Comparison of ENCODE assay signal across 11 cellular contexts in genomic region chr17:38797091-38797490, GRCh38. TPM values are rescaled to one million over a fixed set of nuclear protein-coding genes. Genes with fewer than 3 reads are reported as not detected.
DNase-seq lines count a peak whose midpoint lies in the region; ATAC-seq, FAIRE-seq and TF ChIP-seq lines count a peak whose summit lies in the region.
"Had no signal": no experiment of that assay in that cellular context is flagged by ENCODE, and none has a peak within 500 bp of the region (broad histone marks: within the 10 kb centered on the region; RNA-seq: fewer than 3 reads in every experiment).

No MANE protein-coding gene starts in this region.

- peaks cover 32% of the 10 kb centered on the region for H3K4me1 Mint-ChIP-seq in Caco-2 (ENCODE audit: low read depth, unreplicated experiment)

- peaks cover 54% of the 10 kb centered on the region for H3K79me2 ChIP-seq in neural cell (replicated peaks; ENCODE audit: insufficient read depth, low read length)

- H3K4me3 ChIP-seq in Caco-2 (ENCODE audit: low read depth, low read length) (no peak overlapping the region), NT2/D1 (ENCODE audit: insufficient read length, low read depth) (no peak overlapping the region), duodenal mucosa (ENCODE audit: low read depth in 1 of 2, low read length in 2 of 2) (peak overlapping the region; percentile 22 to 94), neural cell (ENCODE audit: low read length) (peak overlapping the region; percentile 100)
- H3K4me3 ChIP-seq: pancreas had no signal

- H3F3A ChIP-seq in neural cell (ENCODE audit: insufficient read depth, low read length, poor library complexity, severe bottlenecking), result peaks cover 6% of the 10 kb centered on the region

- TF ChIP-seq CTCF in Caco-2 (IDR thresholded peaks at IDR 0.05; ENCODE audit: insufficient read depth in 1 of 2, low read depth in 1 of 2, low read length in 1 of 2, severe bottlenecking in 1 of 2, unreplicated experiment in 1 of 2) (no peak), neural cell (IDR thresholded peaks at IDR 0.05; ENCODE audit: poor library complexity, severe bottlenecking) (no peak)

- H3K36me3 Mint-ChIP-seq in Caco-2 (ENCODE audit: insufficient read depth, unreplicated experiment), result peaks cover 65% of the 10 kb centered on the region

- H3K4me1 ChIP-seq in Caco-2 (peaks cover 10% of the 10 kb centered on the region), NT2/D1 (ENCODE audit: insufficient read depth, insufficient read length) (no peaks in the 10 kb centered on the region), duodenal mucosa (ENCODE audit: control insufficient read depth in 1 of 2, insufficient read depth in 2 of 2, low read length in 2 of 2) (peaks cover 34 to 36% of the 10 kb centered on the region in 2 donors)

- no peaks in the 10 kb centered on the region for H3K9me3 Mint-ChIP-seq in Caco-2 (ENCODE audit: unreplicated experiment)

- no peak overlapping the region for H3K27ac Mint-ChIP-seq in Caco-2 (ENCODE audit: unreplicated experiment)

- CTCF ChIA-PET in Caco-2 (lab: Charles Lee), result no interaction called here

- POLR2A ChIA-PET in Caco-2 (lab: Charles Lee), result no interaction called here

- intact Hi-C loops in Caco-2 (cut with micrococcal nuclease; ENCODE audit: unreplicated experiment), result no loop called here

- H3K9ac ChIP-seq in NT2/D1 (ENCODE audit: insufficient read length, low read depth) (peak overlapping the region; percentile 4), duodenal mucosa (ENCODE audit: low read depth in 1 of 2, low read length in 2 of 2) (peak overlapping the region in 1 of 2 donors; percentile 75), neural cell (ENCODE audit: low read length) (peak overlapping the region; percentile 94)

- peak overlapping the region; percentile 93 for H3K4me3 Mint-ChIP-seq in Caco-2 (ENCODE audit: unreplicated experiment)

- H2AFZ ChIP-seq in neural cell (ENCODE audit: low read depth, low read length), result no peak overlapping the region

- no TSS peak for BruUV-seq in Caco-2 (replicated peaks; lab: Mats Ljungman, UMichigan)

- no peak for ATAC-seq in HG03045 (IDR thresholded peaks at IDR 0.05; ENCODE audit: unreplicated experiment)
- ATAC-seq: pancreas had no signal

- no peak for DNase-seq in Caco-2
- DNase-seq in NT2/D1 (ENCODE audit: low read depth, low spot score), result no peak
- no peak for DNase-seq in HTR-8/SVneo (ENCODE audit: insufficient read length, low spot score)
- no peak for DNase-seq in substantia nigra (lab: John Stamatoyannopoulos, UW)
- DNase-seq in Ammon's horn (ENCODE audit: low spot score), result no peak
- DNase-seq: activated CD4-positive, alpha-beta T cell treated with anti-CD3 and anti-CD28 coated beads, Interleukin-2, amount 50 U/mL, for 48 hours; pancreas had no signal

- no peaks in the 10 kb centered on the region for H3K27me3 Mint-ChIP-seq in Caco-2 (ENCODE audit: insufficient read depth, unreplicated experiment)

- H3K27ac ChIP-seq in duodenal mucosa (ENCODE audit: low read depth, low read length) (no peak overlapping the region), neural cell (ENCODE audit: low read length) (no peak overlapping the region), substantia nigra (ENCODE audit: low read depth, low read length, poor library complexity, severe bottlenecking) (no peak overlapping the region)
- H3K27ac ChIP-seq: pancreas had no signal

- no peaks in the 10 kb centered on the region for H3K9me2 ChIP-seq in neural cell (ENCODE audit: insufficient read depth, low read length)

- H3K27me3 ChIP-seq in Caco-2 (replicated peaks; ENCODE audit: control insufficient read depth, insufficient read depth, low read length), result no peaks in the 10 kb centered on the region
- H3K27me3 ChIP-seq in NT2/D1 (ENCODE audit: insufficient read depth, insufficient read length), result no peaks in the 10 kb centered on the region
- no peaks in the 10 kb centered on the region for H3K27me3 ChIP-seq in duodenal mucosa (ENCODE audit: control insufficient read depth in 1 of 2, insufficient read depth in 2 of 2, low read length in 2 of 2)
- H3K27me3 ChIP-seq in neural cell (ENCODE audit: insufficient read depth, low read depth, low read length), result no peaks in the 10 kb centered on the region
- H3K27me3 ChIP-seq: pancreas had no signal

- H3K9me3 ChIP-seq in Caco-2 (no peaks in the 10 kb centered on the region), NT2/D1 (ENCODE audit: insufficient read depth, low read length) (no peaks in the 10 kb centered on the region), duodenal mucosa (ENCODE audit: control insufficient read depth in 1 of 2, low read length in 2 of 2) (no peaks in the 10 kb centered on the region), neural cell (ENCODE audit: low read length) (no peaks in the 10 kb centered on the region)
- H3K9me3 ChIP-seq: pancreas had no signal

- H3K4me2 ChIP-seq in neural cell (ENCODE audit: low read length), result peak overlapping the region; percentile 94

- H3K36me3 ChIP-seq in Caco-2 (ENCODE audit: control insufficient read depth, insufficient read depth, low read length) (peaks cover 3% of the 10 kb centered on the region; the same call in 1 of the 2 replicates), NT2/D1 (ENCODE audit: insufficient read depth, insufficient read length, low read length) (peaks cover 61% of the 10 kb centered on the region), duodenal mucosa (ENCODE audit: control insufficient read depth in 1 of 2, insufficient read depth in 2 of 2, low read length in 2 of 2) (peaks cover 0 to 11% of the 10 kb centered on the region in 2 donors), neural cell (ENCODE audit: insufficient read depth, low read length) (no peaks in the 10 kb centered on the region)

- no peak for TF ChIP-seq EP300 in neural cell (conservative IDR thresholded peaks at IDR 0.05; ENCODE audit: poor library complexity, severe bottlenecking)

- TF ChIP-seq RAD21 in neural cell (conservative IDR thresholded peaks at IDR 0.05), result no peak

- no peaks in the 10 kb centered on the region for H4K20me1 ChIP-seq in neural cell (ENCODE audit: insufficient read depth)

- no peak for FAIRE-seq in HTR-8/SVneo (lab: Jason Lieb, UNC)
- FAIRE-seq: endometrium, pancreas had no signal

TF ChIP-seq in neural cell, 6 proteins besides CTCF, POLR2A, EP300 and RAD21:
- no peak for TF ChIP-seq EZH2 (IDR thresholded peaks at IDR 0.05; ENCODE audit: borderline replicate concordance, insufficient read depth, low read length, poor library complexity, severe bottlenecking)
- TF ChIP-seq SMC3 (conservative IDR thresholded peaks at IDR 0.05; ENCODE audit: poor library complexity), result no peak
- no peak for TF ChIP-seq TAF1 (IDR thresholded peaks at IDR 0.05; ENCODE audit: low read depth)
- no peak for TF ChIP-seq REST (IDR thresholded peaks at IDR 0.05; ENCODE audit: borderline replicate concordance)
- no peak for TF ChIP-seq MXI1 (conservative IDR thresholded peaks at IDR 0.05; ENCODE audit: poor library complexity, severe bottlenecking)
- no peak for TF ChIP-seq POLR2AphosphoS5 (IDR thresholded peaks at IDR 0.05)

RNA-seq across cellular contexts. Expression of gene PIP4K2B, which starts 2.3 kb away (rescaled TPM):
- total RNA-seq in Caco-2 (2022), result 39.6 and 42.3 TPM in 2 replicates
- 164 and 187 TPM in 2 replicates for polyA plus RNA-seq in neural cell
- 274 and 279 TPM in 2 replicates for polyA minus RNA-seq in neural cell

RNA-seq across cellular contexts. Expression of gene CWC25, which starts 28.0 kb away (rescaled TPM):
- 18.2 and 19.1 TPM in 2 replicates for total RNA-seq in Caco-2 (2022)
- polyA plus RNA-seq in neural cell, result 15.4 and 18.4 TPM in 2 replicates
- polyA minus RNA-seq in neural cell, result 13.1 and 15.3 TPM in 2 replicates

RNA-seq across cellular contexts. Expression of gene PSMB3, which starts 44.5 kb away (rescaled TPM):
- 427 and 465 TPM in 2 replicates for total RNA-seq in Caco-2 (2022)
- polyA plus RNA-seq in neural cell, result 300 and 338 TPM in 2 replicates
- 94.8 and 133 TPM in 2 replicates for polyA minus RNA-seq in neural cell

RNA-seq across cellular contexts. Expression of gene PCGF2, which starts 49.0 kb away (rescaled TPM):
- total RNA-seq in Caco-2 (2022), result 91.3 and 95.1 TPM in 2 replicates
- 10.7 and 11.7 TPM in 2 replicates for polyA plus RNA-seq in neural cell
- 12.4 and 15.0 TPM in 2 replicates for polyA minus RNA-seq in neural cell

RNA-seq across cellular contexts. Expression of gene RPL23, which starts 56.4 kb away (rescaled TPM):
- 2,216 and 2,327 TPM in 2 replicates for total RNA-seq in Caco-2 (2022)
- 1,212 and 1,333 TPM in 2 replicates for polyA plus RNA-seq in neural cell
- 320 and 402 TPM in 2 replicates for polyA minus RNA-seq in neural cell

Comparison
In these comparisons a context has a peak if more than half of its experiments do, and no peak if none do; other contexts are left out.
1. H3K4me3 ChIP-seq: peak in duodenal mucosa (2 of 2) and neural cell (single experiment); none in Caco-2 (single experiment) and NT2/D1 (single experiment).